In genomic region chr19:38142176-38143035, GRCh38 we compare ENCODE assay signal across 8 cellular contexts.
DNase-seq lines count a peak whose midpoint lies in the region; ATAC-seq and TF ChIP-seq lines count a peak whose summit lies in the region.

No MANE protein-coding gene starts in this region.

- H3K18ac ChIP-seq in mesendoderm (ENCODE audit: low read length) = no peak overlapping the region

- WGBS in endodermal cell (ENCODE audit: insufficient coverage in 1 of 2, insufficient read length in 1 of 2), 2 experiments = 53 to 59% methylated on average over 9 to 17 of the region's 17 CpGs
- WGBS in mesendoderm (ENCODE audit: extremely low coverage, insufficient coverage, low lambda C conversion rate) = no CpG with 5 or more reads among the region's 17 CpGs

- no peak overlapping the region for H2AK5ac ChIP-seq in mesendoderm (ENCODE audit: low read length)

- H3K79me1 ChIP-seq in mesendoderm (ENCODE audit: low read length) = no peaks in the 10 kb centered on the region

- peak; percentile 89 for TF ChIP-seq CTCF in endodermal cell (conservative IDR thresholded peaks at IDR 0.05)

- H3K36me3 ChIP-seq in endodermal cell (ENCODE audit: control insufficient read depth, insufficient read depth, low read length) (peaks cover 9% of the 10 kb centered on the region), mesendoderm (ENCODE audit: control insufficient read depth, insufficient read depth, low read length) (no peaks in the 10 kb centered on the region)

- DNase-seq in activated CD4-positive, alpha-beta T cell treated with anti-CD3 and anti-CD28 coated beads for 24 hours (ENCODE audit: low read depth in 2 of 2) = peak; percentile 12 to 38
- no peak for DNase-seq in activated CD4-positive, alpha-beta T cell treated with anti-CD3 and anti-CD28 coated beads for 1 hour
- DNase-seq in NCI-H2196 (lab: John Stamatoyannopoulos, UW; ENCODE audit: unreplicated experiment) (peak; percentile 64), endodermal cell (peak; percentile 94), mesendoderm (peak; percentile 86)
- peak; percentile 45 for DNase-seq in activated CD4-positive, alpha-beta T cell treated with anti-CD3 and anti-CD28 coated beads, Interleukin-2, amount 10 ng/mL, durations not matched to agents 7 days and 5 days
- peak; percentile 71 for DNase-seq in stimulated activated naive CD8-positive, alpha-beta T cell treated with anti-CD3 and anti-CD28 coated beads, Interleukin-15, Interleukin-2, amounts not matched to agents 100 U/mL and 50 U/mL, for 24 hours

- no peak overlapping the region for H2BK120ac ChIP-seq in mesendoderm (ENCODE audit: low read depth, low read length)

- peak; percentile 82 for ATAC-seq in stimulated activated naive CD8-positive, alpha-beta T cell treated with anti-CD3 and anti-CD28 coated beads, Interleukin-15, Interleukin-2, amounts not matched to agents 100 U/mL and 50 U/mL, for 24 hours
- no peak for ATAC-seq in HG02623 (IDR thresholded peaks at IDR 0.05; ENCODE audit: unreplicated experiment)

- no peak overlapping the region for H2BK15ac ChIP-seq in mesendoderm (replicated peaks; ENCODE audit: low read depth)

- H3K4me2 ChIP-seq in mesendoderm (ENCODE audit: low read length) = no peak overlapping the region

- H2BK5ac ChIP-seq in mesendoderm (ENCODE audit: low read length) = no peak overlapping the region

- H3K4ac ChIP-seq in mesendoderm (ENCODE audit: low read depth, low read length) = no peak overlapping the region

- H3K79me2 ChIP-seq in mesendoderm (ENCODE audit: control insufficient read depth, insufficient read depth, low read length) = no peaks in the 10 kb centered on the region

- H3K27me3 ChIP-seq in endodermal cell (ENCODE audit: control insufficient read depth, insufficient read depth, low read length, poor library complexity, severe bottlenecking) = no peaks in the 10 kb centered on the region
- no peaks in the 10 kb centered on the region for H3K27me3 ChIP-seq in mesendoderm (ENCODE audit: insufficient read depth, low read length, poor library complexity)

- peaks cover 2% of the 10 kb centered on the region for H3K4me1 Mint-ChIP-seq in activated CD4-positive, alpha-beta T cell treated with anti-CD3 and anti-CD28 coated beads, Interleukin-2, amount 10 ng/mL, durations not matched to agents 7 days and 5 days
- no peaks in the 10 kb centered on the region for H3K4me1 Mint-ChIP-seq in endodermal cell

- CTCF ChIA-PET in activated CD4-positive, alpha-beta T cell treated with anti-CD3 and anti-CD28 coated beads, Interleukin-2, amount 10 ng/mL, durations not matched to agents 7 days and 5 days (lab: Charles Lee) = interaction anchor here (1.0 to 1.5 kb wide), 6 partner anchors 8 to 235 kb away, joined by 3 to 7 read pairs (median 3); partner anchors contain the start of gene SIPA1L3

- no peaks in the 10 kb centered on the region for H3K27me3 Mint-ChIP-seq in activated CD4-positive, alpha-beta T cell treated with anti-CD3 and anti-CD28 coated beads, Interleukin-2, amount 10 ng/mL, durations not matched to agents 7 days and 5 days
- H3K27me3 Mint-ChIP-seq in endodermal cell (ENCODE audit: insufficient read depth) = no peaks in the 10 kb centered on the region

- H3K27ac Mint-ChIP-seq in activated CD4-positive, alpha-beta T cell treated with anti-CD3 and anti-CD28 coated beads, Interleukin-2, amount 10 ng/mL, durations not matched to agents 7 days and 5 days = no peak overlapping the region
- no peak overlapping the region for H3K27ac Mint-ChIP-seq in endodermal cell

- no peak overlapping the region for H3K9ac ChIP-seq in endodermal cell (ENCODE audit: extremely low read depth, low read length, poor library complexity, severe bottlenecking)
- no peak overlapping the region for H3K9ac ChIP-seq in mesendoderm (ENCODE audit: low read length)

- no peak overlapping the region for H4K8ac ChIP-seq in mesendoderm (ENCODE audit: low read depth, low read length)

- H3K23ac ChIP-seq in mesendoderm (ENCODE audit: low read length) = no peak overlapping the region

- no peaks in the 10 kb centered on the region for H3K4me1 ChIP-seq in endodermal cell (ENCODE audit: control insufficient read depth, insufficient read depth, low read length)
- no peaks in the 10 kb centered on the region for H3K4me1 ChIP-seq in mesendoderm (ENCODE audit: control insufficient read depth, low read depth, low read length)

- H3K27ac ChIP-seq in endodermal cell (ENCODE audit: low read depth, low read length) (no peak overlapping the region), mesendoderm (ENCODE audit: low read depth, low read length) (no peak overlapping the region)

- H3K56ac ChIP-seq in mesendoderm (ENCODE audit: low read length) = no peak overlapping the region

- no peak overlapping the region for H3K4me3 Mint-ChIP-seq in activated CD4-positive, alpha-beta T cell treated with anti-CD3 and anti-CD28 coated beads, Interleukin-2, amount 10 ng/mL, durations not matched to agents 7 days and 5 days
- no peak overlapping the region for H3K4me3 Mint-ChIP-seq in endodermal cell

- no peak overlapping the region for H4K5ac ChIP-seq in mesendoderm (ENCODE audit: low read length)

- POLR2A ChIA-PET in activated CD4-positive, alpha-beta T cell treated with anti-CD3 and anti-CD28 coated beads, Interleukin-2, amount 10 ng/mL, durations not matched to agents 7 days and 5 days (lab: Charles Lee) = no interaction called here

- no peaks in the 10 kb centered on the region for H3K9me3 ChIP-seq in endodermal cell (ENCODE audit: control insufficient read depth, low read length)

- H3K4me3 ChIP-seq in endodermal cell (ENCODE audit: low read length) = no peak overlapping the region
- H3K4me3 ChIP-seq in mesendoderm (ENCODE audit: low read length) = no peak overlapping the region

- H3K36me3 Mint-ChIP-seq in activated CD4-positive, alpha-beta T cell treated with anti-CD3 and anti-CD28 coated beads, Interleukin-2, amount 10 ng/mL, durations not matched to agents 7 days and 5 days (ENCODE audit: low read depth) = no peaks in the 10 kb centered on the region
- peaks cover 30% of the 10 kb centered on the region for H3K36me3 Mint-ChIP-seq in endodermal cell (ENCODE audit: low read depth)

- no peaks in the 10 kb centered on the region for H3K9me3 Mint-ChIP-seq in activated CD4-positive, alpha-beta T cell treated with anti-CD3 and anti-CD28 coated beads, Interleukin-2, amount 10 ng/mL, durations not matched to agents 7 days and 5 days
- no peaks in the 10 kb centered on the region for H3K9me3 Mint-ChIP-seq in endodermal cell
